ENCODE assay signal across 1 cellular context in genomic region chr6:111564482-111564945, GRCh38.
TF ChIP-seq lines count a peak whose summit lies in the region.

No MANE protein-coding gene starts in this region.

TF ChIP-seq in K562, 482 proteins besides CTCF, POLR2A, EP300 and RAD21 (continued from another document):
- peak; percentile 7 for TF ChIP-seq MEIS2 (IDR thresholded peaks at IDR 0.05; ENCODE audit: partially characterized antibody)
- TF ChIP-seq RBFOX2 (IDR thresholded peaks at IDR 0.05; ENCODE audit: low read depth, low read length), result no peak
- no peak for TF ChIP-seq ZNF224 (CRISPR knock-in tag; IDR thresholded peaks at IDR 0.05)
- TF ChIP-seq FOXP1 (CRISPR knock-in tag; IDR thresholded peaks at IDR 0.05), result no peak
- no peak for TF ChIP-seq GTF3C2 (IDR thresholded peaks at IDR 0.05; ENCODE audit: borderline replicate concordance, extremely low read depth, insufficient read length)
- no peak for TF ChIP-seq CREB3L1 (IDR thresholded peaks at IDR 0.05; ENCODE audit: borderline replicate concordance, low read depth)
- TF ChIP-seq KLF1 (tag; IDR thresholded peaks at IDR 0.05), result no peak
- 0 out of 2 replicates have a peak, but pooled peaks have one; percentile 39 for TF ChIP-seq SMAD4 (CRISPR knock-in tag; conservative IDR thresholded peaks at IDR 0.05)
